Comparison of ENCODE assay signal across 8 cellular contexts in the genomic region with DNA sequence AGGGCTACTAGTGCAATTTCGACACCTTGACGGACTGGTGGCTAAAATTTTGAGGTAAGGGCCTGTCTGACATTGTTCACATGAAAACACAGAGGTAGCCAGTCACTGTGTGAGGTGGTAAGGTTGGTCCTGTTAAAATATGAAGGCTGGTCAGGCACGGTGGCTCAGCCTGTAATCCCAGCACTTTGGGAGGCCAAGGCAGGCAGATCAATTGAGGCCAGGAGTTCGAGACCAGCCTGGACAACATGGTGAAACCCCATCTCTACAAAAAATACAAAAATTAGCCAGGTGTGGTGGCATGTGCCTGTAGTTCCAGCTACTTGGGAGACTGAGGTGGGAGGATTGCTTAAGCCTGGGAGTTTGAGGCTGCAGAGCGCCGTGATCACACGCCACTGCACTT. TPM values are rescaled to one million over a fixed set of nuclear protein-coding genes. Genes with fewer than 3 reads are reported as not detected.
DNase-seq lines count a peak whose midpoint lies in the region; ATAC-seq and TF ChIP-seq lines count a peak whose summit lies in the region.
"Not testable (repeated sequence)": the region's sequence is repeated elsewhere in the genome, so short reads cannot be mapped to it uniquely, and the experiment has no call there.

No MANE protein-coding gene starts in this region.

- not testable (repeated sequence) for H3K27ac ChIP-seq in CD4-positive, alpha-beta T cell (ENCODE audit: low read depth, low read length)
- H3K27ac ChIP-seq in OCI-LY1 (ENCODE audit: low read depth, low read length, poor library complexity, severe bottlenecking) (peak overlapping the region; percentile 90), dorsolateral prefrontal cortex (peak overlapping the region in 33 of 59 donors; percentile 62 to 93 (median 86)), liver (ENCODE audit: low read depth in 1 of 2, low read length in 2 of 2) (peak overlapping the region; percentile 43 to 49), skeletal muscle tissue (ENCODE audit: low read depth, low read length) (peak overlapping the region; percentile 47), transverse colon (peak overlapping the region; percentile 76 to 85 (median 83))

- CTCF ChIA-PET in CD4-positive, alpha-beta T cell (lab: Charles Lee), result interaction anchor here (1.0 to 1.4 kb wide), 3 partner anchors 11 to 33 kb away, joined by 3 to 4 read pairs (median 3); no protein-coding TSS in a partner anchor
- CTCF ChIA-PET in activated naive CD4-positive, alpha-beta T cell treated with anti-CD3 and anti-CD28 coated beads, Interleukin-2, amount 10 ng/mL, durations not matched to agents 7 days and 5 days (lab: Charles Lee), result interaction anchor here (0.8 to 2.6 kb wide), 2 partner anchors 33 to 54 kb away, joined by 3 to 7 read pairs; no protein-coding TSS in a partner anchor

- peak overlapping the region; percentile 69 for H3K27ac Mint-ChIP-seq in CD4-positive, alpha-beta T cell
- peak overlapping the region; percentile 87 for H3K27ac Mint-ChIP-seq in activated CD4-positive, alpha-beta T cell treated with anti-CD3 and anti-CD28 coated beads, Interleukin-2, amount 10 ng/mL, durations not matched to agents 24 days and 14 days
- H3K27ac Mint-ChIP-seq in activated naive CD4-positive, alpha-beta T cell treated with anti-CD3 and anti-CD28 coated beads, Interleukin-2, amount 10 ng/mL, durations not matched to agents 7 days and 5 days, result peak overlapping the region; percentile 24

- TF ChIP-seq EP300 in transverse colon (IDR thresholded peaks at IDR 0.05; ENCODE audit: low read depth), result not testable (repeated sequence)

- not testable (repeated sequence) for H3K4me3 Mint-ChIP-seq in CD4-positive, alpha-beta T cell; activated CD4-positive, alpha-beta T cell treated with anti-CD3 and anti-CD28 coated beads, Interleukin-2, amount 10 ng/mL, durations not matched to agents 24 days and 14 days; activated naive CD4-positive, alpha-beta T cell treated with anti-CD3 and anti-CD28 coated beads, Interleukin-2, amount 10 ng/mL, durations not matched to agents 7 days and 5 days

- not testable (repeated sequence) for TF ChIP-seq RAD21 in liver (IDR thresholded peaks at IDR 0.05)

- POLR2A ChIA-PET in CD4-positive, alpha-beta T cell (lab: Charles Lee), result interaction anchor here (1.6 to 3.3 kb wide), 3 partner anchors 10 to 13 kb away, joined by 5 to 21 read pairs (median 19); no protein-coding TSS in a partner anchor

- TF ChIP-seq CTCF in CD4-positive, alpha-beta T cell (IDR thresholded peaks at IDR 0.05); OCI-LY1 (IDR thresholded peaks at IDR 0.05; ENCODE audit: low read length); dorsolateral prefrontal cortex (IDR thresholded peaks at IDR 0.05 in 54 of 56, conservative IDR thresholded peaks at IDR 0.05 in 2 of 56; ENCODE audit: low read depth in 1 of 56, partially characterized antibody in 56 of 56); liver (IDR thresholded peaks at IDR 0.05; ENCODE audit: low read depth, low read length, missing input control); transverse colon (IDR thresholded peaks at IDR 0.05): not testable (repeated sequence)

- H3K27me3 Mint-ChIP-seq in CD4-positive, alpha-beta T cell; activated CD4-positive, alpha-beta T cell treated with anti-CD3 and anti-CD28 coated beads, Interleukin-2, amount 10 ng/mL, durations not matched to agents 24 days and 14 days; activated naive CD4-positive, alpha-beta T cell treated with anti-CD3 and anti-CD28 coated beads, Interleukin-2, amount 10 ng/mL, durations not matched to agents 7 days and 5 days: not testable (repeated sequence)

- H4K20me1 ChIP-seq in OCI-LY1 (ENCODE audit: insufficient read depth, low read length), result not testable (repeated sequence)

- H3K36me3 Mint-ChIP-seq in CD4-positive, alpha-beta T cell (ENCODE audit: low read depth); activated CD4-positive, alpha-beta T cell treated with anti-CD3 and anti-CD28 coated beads, Interleukin-2, amount 10 ng/mL, durations not matched to agents 24 days and 14 days (ENCODE audit: low read depth); activated naive CD4-positive, alpha-beta T cell treated with anti-CD3 and anti-CD28 coated beads, Interleukin-2, amount 10 ng/mL, durations not matched to agents 7 days and 5 days: not testable (repeated sequence)

- not testable (repeated sequence) for H3K9ac ChIP-seq in OCI-LY1 (ENCODE audit: low read length); liver (ENCODE audit: low read depth in 1 of 2, low read length in 2 of 2)
- peak overlapping the region in 1 of 3 donors; percentile 16 for H3K9ac ChIP-seq in skeletal muscle tissue (ENCODE audit: low read depth in 1 of 3, low read length in 3 of 3)

- not testable (repeated sequence) for H3F3A ChIP-seq in OCI-LY1 (ENCODE audit: insufficient read depth, low read length)

- H3K9me3 ChIP-seq in CD4-positive, alpha-beta T cell (ENCODE audit: control insufficient read depth, low read length); OCI-LY1 (ENCODE audit: low read length); liver (ENCODE audit: control insufficient read depth in 4 of 4, low read length in 3 of 4); skeletal muscle tissue (ENCODE audit: control insufficient read depth in 3 of 3, low read length in 3 of 3); transverse colon: not testable (repeated sequence)

- not testable (repeated sequence) for H3K4me2 ChIP-seq in OCI-LY1 (ENCODE audit: low read length)

- H3K27me3 ChIP-seq in CD4-positive, alpha-beta T cell (ENCODE audit: control insufficient read depth, insufficient read depth, low read length); OCI-LY1 (ENCODE audit: insufficient read depth, low read length); dorsolateral prefrontal cortex; liver (ENCODE audit: control insufficient read depth in 4 of 4, insufficient read depth in 4 of 4, low read length in 3 of 4); skeletal muscle tissue (ENCODE audit: control insufficient read depth in 3 of 3, insufficient read depth in 3 of 3, low read length in 3 of 3); transverse colon: not testable (repeated sequence)

- in situ Hi-C loops in transverse colon (cut with MboI; ENCODE audit: low pct_ligation_motif_present in 1 of 4, low pct_unique_long_range_greater_than_20kb in 1 of 4, low sequenced_read_pairs in 3 of 4), result not testable (repeated sequence)

- DNase-seq in CD4-positive, alpha-beta T cell; activated CD4-positive, alpha-beta T cell treated with anti-CD3 and anti-CD28 coated beads, Interleukin-2, amount 10 ng/mL, durations not matched to agents 24 days and 14 days; activated naive CD4-positive, alpha-beta T cell treated with anti-CD3 and anti-CD28 coated beads, Interleukin-2, amount 10 ng/mL, durations not matched to agents 7 days and 5 days; dorsolateral prefrontal cortex; transverse colon: not testable (repeated sequence)

- not testable (repeated sequence) for H3K79me2 ChIP-seq in OCI-LY1 (ENCODE audit: insufficient read depth, low read length)

- not testable (repeated sequence) for ATAC-seq in CD4-positive, alpha-beta T cell (ENCODE audit: poor library complexity)

- 93% methylated on average over 7 of the region's 7 CpGs for WGBS in liver
- WGBS in transverse colon (ENCODE audit: low coverage in 1 of 2), 2 donors, result 90 to 95% methylated on average over 2 to 7 of the region's 7 CpGs

- not testable (repeated sequence) for H2AFZ ChIP-seq in OCI-LY1 (ENCODE audit: low read length)

- H3K9me3 Mint-ChIP-seq in CD4-positive, alpha-beta T cell; activated CD4-positive, alpha-beta T cell treated with anti-CD3 and anti-CD28 coated beads, Interleukin-2, amount 10 ng/mL, durations not matched to agents 24 days and 14 days; activated naive CD4-positive, alpha-beta T cell treated with anti-CD3 and anti-CD28 coated beads, Interleukin-2, amount 10 ng/mL, durations not matched to agents 7 days and 5 days: not testable (repeated sequence)

- peaks cover 66% of the 10 kb centered on the region for H3K4me1 Mint-ChIP-seq in CD4-positive, alpha-beta T cell (ENCODE audit: low read depth)
- peaks cover 54% of the 10 kb centered on the region for H3K4me1 Mint-ChIP-seq in activated CD4-positive, alpha-beta T cell treated with anti-CD3 and anti-CD28 coated beads, Interleukin-2, amount 10 ng/mL, durations not matched to agents 24 days and 14 days
- peaks cover 80% of the 10 kb centered on the region for H3K4me1 Mint-ChIP-seq in activated naive CD4-positive, alpha-beta T cell treated with anti-CD3 and anti-CD28 coated beads, Interleukin-2, amount 10 ng/mL, durations not matched to agents 7 days and 5 days

- H3K4me1 ChIP-seq in OCI-LY1 (ENCODE audit: insufficient read depth, low read length, severe bottlenecking), result peaks cover 71% of the 10 kb centered on the region
- peaks cover 6 to 14% (median 11%) of the 10 kb centered on the region in 4 donors for H3K4me1 ChIP-seq in liver (ENCODE audit: control insufficient read depth in 4 of 4, insufficient read depth in 4 of 4, low read length in 3 of 4)
- peaks cover 44 to 57% (median 52%) of the 10 kb centered on the region in 3 donors for H3K4me1 ChIP-seq in skeletal muscle tissue (ENCODE audit: control insufficient read depth in 3 of 3, insufficient read depth in 3 of 3, low read length in 3 of 3)
- H3K4me1 ChIP-seq in transverse colon, result peaks cover 14 to 35% (median 29%) of the 10 kb centered on the region in 4 donors

- not testable (repeated sequence) for H3K9me2 ChIP-seq in OCI-LY1 (ENCODE audit: low read depth, low read length)

- H3K36me3 ChIP-seq in OCI-LY1 (ENCODE audit: insufficient read depth, low read length); liver (ENCODE audit: control insufficient read depth in 4 of 4, insufficient read depth in 3 of 4, low read depth in 1 of 4, low read length in 3 of 4); skeletal muscle tissue (ENCODE audit: control insufficient read depth in 3 of 3, insufficient read depth in 3 of 3, low read length in 3 of 3); transverse colon: not testable (repeated sequence)

- TF ChIP-seq POLR2A in transverse colon (IDR thresholded peaks at IDR 0.05), result not testable (repeated sequence)

- intact Hi-C loops in CD4-positive, alpha-beta T cell (cut with DNase I, micrococcal nuclease); activated CD4-positive, alpha-beta T cell treated with anti-CD3 and anti-CD28 coated beads, Interleukin-2, amount 10 ng/mL, durations not matched to agents 24 days and 14 days (cut with micrococcal nuclease); dorsolateral prefrontal cortex (cut with DNase I); transverse colon (cut with DNase I; ENCODE audit: low total_unique reads): not testable (repeated sequence)

- H3K4me3 ChIP-seq in OCI-LY1 (ENCODE audit: low read depth, low read length, poor library complexity, severe bottlenecking); dorsolateral prefrontal cortex; liver (ENCODE audit: low read depth in 1 of 3, low read length in 3 of 3); skeletal muscle tissue (ENCODE audit: low read length in 3 of 3); transverse colon: not testable (repeated sequence)

RNA-seq across cellular contexts. Expression of a gene that starts 34.0 kb away (rescaled TPM):
- 100 to 1,000 TPM; 427 to 436 TPM for total RNA-seq in CD4-positive, alpha-beta T cell
- total RNA-seq in activated CD4-positive, alpha-beta T cell treated with anti-CD3 and anti-CD28 coated beads, Interleukin-2, amount 10 ng/mL, durations not matched to agents 24 days and 14 days, result 260 and 271 TPM in 2 replicates
- total RNA-seq in dorsolateral prefrontal cortex (100 to 1,000 TPM in 73 of 120 experiments, 10 to 100 TPM in 47; 33.5 to 407 (median 111) TPM), liver (10 to 100 TPM; 18.4 to 39.9 TPM), skeletal muscle tissue (87.2 TPM), transverse colon (100 to 1,000 TPM in 3 of 4 donors, 10 to 100 TPM in 1; 64.5 to 356 (median 150) TPM)
- 10 to 100 TPM; 47.4 to 69.0 TPM for polyA plus RNA-seq in liver

RNA-seq across cellular contexts. Expression of a gene that starts 47.0 kb away (rescaled TPM):
- 10 to 100 TPM; 25.2 to 27.0 TPM for total RNA-seq in CD4-positive, alpha-beta T cell
- total RNA-seq in activated CD4-positive, alpha-beta T cell treated with anti-CD3 and anti-CD28 coated beads, Interleukin-2, amount 10 ng/mL, durations not matched to agents 24 days and 14 days, result 32.5 and 35.1 TPM in 2 replicates
- total RNA-seq in dorsolateral prefrontal cortex (10 to 100 TPM; 25.5 to 44.3 (median 34.1) TPM), liver (10 to 100 TPM; 17.5 to 22.0 TPM), skeletal muscle tissue (13.0 TPM), transverse colon (10 to 100 TPM; 33.7 to 69.2 (median 38.0) TPM)
- polyA plus RNA-seq in liver, result 10 to 100 TPM; 15.9 to 20.3 TPM

Comparison
In these comparisons a context has a peak if more than half of its experiments do, and no peak if none do; other contexts are left out.
1. H3K27ac Mint-ChIP-seq: peak in every context shown above with its lines; median percentile 87 in activated CD4-positive, alpha-beta T cell treated with anti-CD3 and anti-CD28 coated beads, Interleukin-2, amount 10 ng/mL, durations not matched to agents 24 days and 14 days; 69 in CD4-positive, alpha-beta T cell; 24 in activated naive CD4-positive, alpha-beta T cell treated with anti-CD3 and anti-CD28 coated beads, Interleukin-2, amount 10 ng/mL, durations not matched to agents 7 days and 5 days.